In the genomic region with DNA sequence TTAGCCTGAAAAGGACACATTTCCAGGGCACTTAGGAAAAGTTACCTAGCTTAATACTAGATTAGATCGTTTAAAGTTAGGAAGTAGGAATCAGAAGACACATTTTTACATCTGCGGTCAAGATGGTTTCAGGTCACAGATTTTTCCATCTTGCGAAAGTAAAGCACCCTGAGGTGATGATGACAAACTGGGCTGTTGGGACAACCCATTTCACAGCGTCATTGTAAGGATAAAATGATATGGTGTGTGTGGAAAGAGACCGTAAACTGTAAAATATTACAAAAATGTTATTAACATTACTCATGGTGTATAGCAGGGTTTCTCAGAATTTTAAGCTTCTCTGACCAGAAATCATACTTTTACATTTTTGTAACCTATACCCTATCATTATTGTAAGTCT, we compare ENCODE assay signal across 21 cellular contexts.
"Had no signal": no experiment of that assay in that cellular context is flagged by ENCODE, and none has a peak within 500 bp of the region (broad histone marks: within the 10 kb centered on the region; RNA-seq: fewer than 3 reads in every experiment).

No MANE protein-coding gene starts in this region.

- H3K4me3 ChIP-seq: lower lobe of right lung, ovary, skin epidermis, testis had no signal

- DNase-seq: activated CD4-positive, alpha-beta T cell treated with anti-CD3 and anti-CD28 coated beads for 36 hours; activated CD8-positive, alpha-beta memory T cell treated with anti-CD3 and anti-CD28 coated beads, Interleukin-2, amount 50 U/mL, for 48 hours; activated CD8-positive, alpha-beta T cell treated with anti-CD3 and anti-CD28 coated beads, Interleukin-2, amount 10 ng/mL, durations not matched to agents 7 days and 5 days; activated naive CD4-positive, alpha-beta T cell treated with Interleukin-2 at 50 U/mL for 16 hours; activated naive CD8-positive, alpha-beta T cell treated with anti-CD3 and anti-CD28 coated beads, Interleukin-2, amount 50 U/mL, for 24 hours; caudate nucleus; cortex of kidney; effector CD8-positive, alpha-beta T cell; immature natural killer cell; left cardiac atrium; lower lobe of right lung; ovary; retina; stimulated activated CD4-positive, alpha-beta T cell treated with anti-CD3 and anti-CD28 coated beads, Interleukin-4, amount 100 ng/mL, for 4 hours; stimulated activated naive CD8-positive, alpha-beta T cell treated with anti-CD3 and anti-CD28 coated beads, Interleukin-15, amount 100 ng/mL, for 72 hours; testis; WERI-Rb-1 had no signal

- H3K4me1 Mint-ChIP-seq: activated CD4-positive, alpha-beta T cell treated with anti-CD3 and anti-CD28 coated beads for 36 hours; activated naive CD8-positive, alpha-beta T cell treated with anti-CD3 and anti-CD28 coated beads, Interleukin-2, amount 50 U/mL, for 24 hours; immature natural killer cell; mesothelial cell of epicardium; neural crest cell; stimulated activated naive CD8-positive, alpha-beta T cell treated with anti-CD3 and anti-CD28 coated beads, Interleukin-15, amount 100 ng/mL, for 72 hours had no signal

- H3K27me3 Mint-ChIP-seq: activated naive CD8-positive, alpha-beta T cell treated with anti-CD3 and anti-CD28 coated beads, Interleukin-2, amount 50 U/mL, for 24 hours; stimulated activated naive CD8-positive, alpha-beta T cell treated with anti-CD3 and anti-CD28 coated beads, Interleukin-15, amount 100 ng/mL, for 72 hours had no signal

- H3K36me3 Mint-ChIP-seq: immature natural killer cell, mesothelial cell of epicardium had no signal

- H3K9me3 Mint-ChIP-seq: activated naive CD8-positive, alpha-beta T cell treated with anti-CD3 and anti-CD28 coated beads, Interleukin-2, amount 50 U/mL, for 24 hours; activated T-helper 1 cell treated with anti-CD3 and anti-CD28 coated beads, Interleukin-12 subunit alpha, Interleukin-12 subunit beta, Interleukin-2, Interleukin-4 antibody, amounts not matched to agents 30 ng/mL and 10 ng/mL and 1 ng/mL, durations not matched to agents 14 hours and 24 hours and 36 hours; immature natural killer cell; neural crest cell had no signal

- H3K27ac ChIP-seq: lower lobe of right lung, ovary, skin epidermis, testis, WERI-Rb-1 had no signal

- ATAC-seq: activated CD4-positive, alpha-beta T cell treated with anti-CD3 and anti-CD28 coated beads for 36 hours; activated CD8-positive, alpha-beta T cell treated with anti-CD3 and anti-CD28 coated beads, Interleukin-2, amount 10 ng/mL, durations not matched to agents 7 days and 5 days; activated naive CD8-positive, alpha-beta T cell treated with anti-CD3 and anti-CD28 coated beads, Interleukin-2, amount 50 U/mL, for 24 hours; left cardiac atrium; lower lobe of right lung; stimulated activated naive CD8-positive, alpha-beta T cell treated with anti-CD3 and anti-CD28 coated beads, Interleukin-15, amount 100 ng/mL, for 72 hours had no signal

- H3K4me1 ChIP-seq: lower lobe of right lung, testis had no signal

- H3K27ac Mint-ChIP-seq: activated CD4-positive, alpha-beta T cell treated with anti-CD3 and anti-CD28 coated beads for 36 hours; activated CD8-positive, alpha-beta T cell treated with anti-CD3 and anti-CD28 coated beads, Interleukin-2, amount 10 ng/mL, durations not matched to agents 7 days and 5 days; activated naive CD8-positive, alpha-beta T cell treated with anti-CD3 and anti-CD28 coated beads, Interleukin-2, amount 50 U/mL, for 24 hours; activated T-helper 1 cell treated with anti-CD3 and anti-CD28 coated beads, Interleukin-12 subunit alpha, Interleukin-12 subunit beta, Interleukin-2, Interleukin-4 antibody, amounts not matched to agents 30 ng/mL and 10 ng/mL and 1 ng/mL, durations not matched to agents 14 hours and 24 hours and 36 hours; immature natural killer cell; mesothelial cell of epicardium had no signal

- H3K27me3 ChIP-seq: ovary, testis had no signal

- H3K4me3 Mint-ChIP-seq: activated CD4-positive, alpha-beta T cell treated with anti-CD3 and anti-CD28 coated beads for 36 hours; activated CD8-positive, alpha-beta T cell treated with anti-CD3 and anti-CD28 coated beads, Interleukin-2, amount 10 ng/mL, durations not matched to agents 7 days and 5 days; activated naive CD8-positive, alpha-beta T cell treated with anti-CD3 and anti-CD28 coated beads, Interleukin-2, amount 50 U/mL, for 24 hours; activated T-helper 1 cell treated with anti-CD3 and anti-CD28 coated beads, Interleukin-12 subunit alpha, Interleukin-12 subunit beta, Interleukin-2, Interleukin-4 antibody, amounts not matched to agents 30 ng/mL and 10 ng/mL and 1 ng/mL, durations not matched to agents 14 hours and 24 hours and 36 hours; immature natural killer cell; mesothelial cell of epicardium; neural crest cell; stimulated activated naive CD8-positive, alpha-beta T cell treated with anti-CD3 and anti-CD28 coated beads, Interleukin-15, amount 100 ng/mL, for 72 hours had no signal

- H3K36me3 ChIP-seq: lower lobe of right lung, ovary, WERI-Rb-1 had no signal

- H3K9me3 ChIP-seq: lower lobe of right lung, ovary, testis had no signal
